8 cellular contexts compared by ENCODE assay signal in genomic region chr12:67630373-67631088, GRCh38. TPM values are rescaled to one million over a fixed set of nuclear protein-coding genes. Genes with fewer than 3 reads are reported as not detected.
DNase-seq lines count a peak whose midpoint lies in the region; ATAC-seq, FAIRE-seq and TF ChIP-seq lines count a peak whose summit lies in the region.

No MANE protein-coding gene starts in this region.

- POLR2A ChIA-PET in A549 (lab: Yijun Ruan, JAX): no interaction called here
- POLR2A ChIA-PET in activated naive CD8-positive, alpha-beta T cell treated with anti-CD3 and anti-CD28 coated beads, Interleukin-2, amount 10 ng/mL, durations not matched to agents 7 days and 5 days (lab: Charles Lee): interaction anchor here (0.8 to 3.9 kb wide), 8 partner anchors 13 to 85 kb away, joined by 3 to 57 read pairs (median 7); partner anchors contain the start of gene DYRK2

- 58% methylated on average over 7 of the region's 7 CpGs for WGBS in A549 (ENCODE audit: missing lambda C conversion rate)

- no peak overlapping the region for H3K27ac ChIP-seq in A549

- H3K9me3 ChIP-seq in A549: no peaks in the 10 kb centered on the region

- DNase-seq in A549 (ENCODE audit: low read depth in 1 of 2, low spot score in 1 of 2): no peak
- DNase-seq in T-helper 1 cell: peak; percentile 72 to 94 (median 84)
- DNase-seq in activated naive CD8-positive, alpha-beta T cell treated with anti-CD3 and anti-CD28 coated beads, Interleukin-2, amount 10 ng/mL, durations not matched to agents 7 days and 5 days: peak; percentile 88
- DNase-seq in mucosa of gallbladder (ENCODE audit: low spot score): peak; percentile 56
- DNase-seq in type B pancreatic cell (ENCODE audit: extremely low spot score, unreplicated experiment): no peak
- DNase-seq in HK-2 (ENCODE audit: unreplicated experiment): no peak

- peak; percentile 56 to 62; a peak in 4 of 6 replicates for ATAC-seq in A549
- peak; percentile 98 for ATAC-seq in GM19351 (IDR thresholded peaks at IDR 0.05; ENCODE audit: unreplicated experiment)
- peak; percentile 94 for ATAC-seq in HG03378 (IDR thresholded peaks at IDR 0.05; ENCODE audit: unreplicated experiment)
- ATAC-seq in activated naive CD8-positive, alpha-beta T cell treated with anti-CD3 and anti-CD28 coated beads, Interleukin-2, amount 10 ng/mL, durations not matched to agents 7 days and 5 days (ENCODE audit: low read depth): peak; percentile 99

- no peak overlapping the region for H3K4me3 ChIP-seq in A549

- H3K27ac Mint-ChIP-seq in activated naive CD8-positive, alpha-beta T cell treated with anti-CD3 and anti-CD28 coated beads, Interleukin-2, amount 10 ng/mL, durations not matched to agents 7 days and 5 days: peak overlapping the region; percentile 94
- H3K27ac Mint-ChIP-seq in type B pancreatic cell: no peak overlapping the region

- peaks cover 30% of the 10 kb centered on the region for H3K36me3 Mint-ChIP-seq in activated naive CD8-positive, alpha-beta T cell treated with anti-CD3 and anti-CD28 coated beads, Interleukin-2, amount 10 ng/mL, durations not matched to agents 7 days and 5 days
- H3K36me3 Mint-ChIP-seq in type B pancreatic cell: no peaks in the 10 kb centered on the region

- peaks cover 10% of the 10 kb centered on the region for H3K9me3 Mint-ChIP-seq in activated naive CD8-positive, alpha-beta T cell treated with anti-CD3 and anti-CD28 coated beads, Interleukin-2, amount 10 ng/mL, durations not matched to agents 7 days and 5 days
- H3K9me3 Mint-ChIP-seq in type B pancreatic cell: no peaks in the 10 kb centered on the region

- TF ChIP-seq CTCF in A549 (IDR thresholded peaks at IDR 0.05) (no peak), type B pancreatic cell (conservative IDR thresholded peaks at IDR 0.05) (peak; percentile 61)

- H3K4me1 ChIP-seq in A549: no peaks in the 10 kb centered on the region

- peaks cover 50% of the 10 kb centered on the region for H3K4me1 Mint-ChIP-seq in activated naive CD8-positive, alpha-beta T cell treated with anti-CD3 and anti-CD28 coated beads, Interleukin-2, amount 10 ng/mL, durations not matched to agents 7 days and 5 days
- peaks cover 21% of the 10 kb centered on the region for H3K4me1 Mint-ChIP-seq in type B pancreatic cell (ENCODE audit: unreplicated experiment)

- CTCF ChIA-PET in A549 (lab: Yijun Ruan, JAX): no interaction called here

- TF ChIP-seq POLR2A in A549 (IDR thresholded peaks at IDR 0.05; ENCODE audit: low read length): no peak

- no peak overlapping the region for H3K4me2 ChIP-seq in A549

- no peak for TF ChIP-seq RAD21 in A549 (conservative IDR thresholded peaks at IDR 0.05 in 1 of 2, IDR thresholded peaks at IDR 0.05 in 1 of 2)

- TF ChIP-seq EP300 in A549 (IDR thresholded peaks at IDR 0.05): no peak

- peaks cover 3% of the 10 kb centered on the region for H3K27me3 Mint-ChIP-seq in activated naive CD8-positive, alpha-beta T cell treated with anti-CD3 and anti-CD28 coated beads, Interleukin-2, amount 10 ng/mL, durations not matched to agents 7 days and 5 days
- H3K27me3 Mint-ChIP-seq in type B pancreatic cell: no peaks in the 10 kb centered on the region

- H3K4me3 Mint-ChIP-seq in activated naive CD8-positive, alpha-beta T cell treated with anti-CD3 and anti-CD28 coated beads, Interleukin-2, amount 10 ng/mL, durations not matched to agents 7 days and 5 days: peak overlapping the region; percentile 72
- no peak overlapping the region for H3K4me3 Mint-ChIP-seq in type B pancreatic cell

- FAIRE-seq in A549 (lab: Jason Lieb, UNC): no peak

TF ChIP-seq in A549, 52 proteins besides CTCF, POLR2A, EP300 and RAD21:
- no peak for TF ChIP-seq BCL3 (IDR thresholded peaks at IDR 0.05)
- no peak for TF ChIP-seq RARB (CRISPR knock-in tag; IDR thresholded peaks at IDR 0.05)

RNA-seq across cellular contexts. Expression of gene DYRK2, which starts 18.0 kb away (rescaled TPM):
- polyA plus RNA-seq in A549 (2011; rRNA removed): 17.2 and 20.7 TPM in 2 replicates
- polyA plus RNA-seq in A549 (2012; cell fraction: cytosol; rRNA removed): 13.6 and 19.5 TPM in 2 replicates
- polyA plus RNA-seq in A549 (2012; cell fraction: nucleus; rRNA removed): 11.3 and 16.7 TPM in 2 replicates
- 8.2 to 9.1 TPM (median 8.4 TPM) in 3 replicates for polyA plus RNA-seq in A549 (2017; fragmentation: RNase III; extraction: RNeasy Plus Mini Kit Qiagen cat#74134 plus additional on column Dnase treatment)
- 60.1 and 68.9 TPM in 2 replicates for polyA minus RNA-seq in A549 (2011; rRNA and poly(A)+ RNA removed)
- 100 to 1,000 TPM; 108 to 109 TPM for total RNA-seq in activated naive CD8-positive, alpha-beta T cell treated with anti-CD3 and anti-CD28 coated beads, Interleukin-2, amount 10 ng/mL, durations not matched to agents 7 days and 5 days
- total RNA-seq in mucosa of gallbladder: 67.5 TPM
- total RNA-seq in type B pancreatic cell (ENCODE audit: low replicate concordance): 78.3 and 80.5 TPM in 2 replicates

Comparison
In these comparisons a context has a peak if more than half of its experiments do, and no peak if none do; other contexts are left out.
1. DNase-seq: peak in T-helper 1 cell (5 of 5), activated naive CD8-positive, alpha-beta T cell treated with anti-CD3 and anti-CD28 coated beads, Interleukin-2, amount 10 ng/mL, durations not matched to agents 7 days and 5 days (single experiment) and mucosa of gallbladder (single experiment); none in A549 (0 of 2), type B pancreatic cell (single experiment) and HK-2 (single experiment).
2. Peak in every context shown above with its lines, with median percentiles within 50 percentile points of each other: ATAC-seq.